In genomic region chr7:120792091-120792860, GRCh38 we compare ENCODE assay signal across 9 cellular contexts.
DNase-seq lines count a peak whose midpoint lies in the region; ATAC-seq, FAIRE-seq and TF ChIP-seq lines count a peak whose summit lies in the region.
"Had no signal": no experiment of that assay in that cellular context is flagged by ENCODE, and none has a peak within 500 bp of the region (broad histone marks: within the 10 kb centered on the region; RNA-seq: fewer than 3 reads in every experiment).

No MANE protein-coding gene starts in this region.

- intact Hi-C loops in GM12878 (cut with micrococcal nuclease; ENCODE audit: unreplicated experiment) = loop anchor here (1.0 to 5.0 kb wide), 3 partner anchors 65 to 290 kb away; no protein-coding TSS in a partner anchor

- peak; percentile 96 for ATAC-seq in GM12878

- WGBS in GM12878 (ENCODE audit: insufficient coverage, insufficient replicate concordance, low lambda C conversion rate, missing lambda C conversion rate) = 35% methylated on average over 13 of the region's 13 CpGs
- WGBS in iPS DF 6.9 (ENCODE audit: insufficient coverage, insufficient read length) = no CpG with 5 or more reads among the region's 13 CpGs

- H3K27me3 ChIP-seq in HAP-1 (ENCODE audit: low read depth) (no peaks in the 10 kb centered on the region), GM12878 (replicated peaks in 1 of 2; ENCODE audit: control insufficient read depth in 2 of 2, insufficient read depth in 2 of 2, low read length in 1 of 2) (no peaks in the 10 kb centered on the region), iPS DF 6.9 (ENCODE audit: control insufficient read depth, insufficient read depth, low read length) (no peaks in the 10 kb centered on the region)

- H3K27ac ChIP-seq in GM12878 (ENCODE audit: control insufficient read depth, insufficient read depth) (no peak overlapping the region), iPS DF 6.9 (ENCODE audit: low read length) (no peak overlapping the region)

- DNase-seq in DMS79 treated with DMSO at 0.1 percent for 48 hours (lab: John Stamatoyannopoulos, UW) (peak; percentile 14), DMS79 (lab: John Stamatoyannopoulos, UW) (no peak), HAP-1 (ENCODE audit: low spot score in 2 of 2) (peak; percentile 73 to 90), M059J (ENCODE audit: low read depth) (peak; percentile 66), T-helper 22 cell (ENCODE audit: low read depth) (peak; percentile 4), GM12878 (ENCODE audit: low read depth, low spot score) (peak; percentile 24), iPS DF 6.9 (ENCODE audit: low read depth, low spot score) (peak; percentile 87)
- DNase-seq in stimulated activated CD4-positive, alpha-beta T cell treated with anti-CD3 and anti-CD28 coated beads, Interleukin-12 subunit alpha, Interleukin-12 subunit beta, amount 100 ng/mL, for 4 hours = peak; percentile 64

- POLR2A ChIA-PET in GM12878 (lab: Charles Lee) = interaction anchor here (0.6 to 1.3 kb wide), 4 partner anchors 11 to 158 kb away, joined by 3 to 4 read pairs (median 4); partner anchors contain the start of genes ING3 and TSPAN12

- SMC1A ChIA-PET in GM12878 (lab: Charles Lee; ENCODE audit: uncharacterized antibody, unreplicated experiment) = interaction anchor here (0.6 to 7.2 kb wide), 46 partner anchors 12 to 499 kb away, joined by 3 to 83 read pairs (median 5); partner anchors contain the start of genes ING3 and TSPAN12

- RAD21 ChIA-PET in GM12878 (lab: Charles Lee; ENCODE audit: unreplicated experiment) = interaction anchor here (0.7 to 2.9 kb wide), 33 partner anchors 9 to 575 kb away, joined by 3 to 28 read pairs (median 5); partner anchors contain the start of genes ING3 and TSPAN12

- no peaks in the 10 kb centered on the region for H3K9me3 ChIP-seq in HAP-1
- no peaks in the 10 kb centered on the region; the same call in 2 of the 3 replicates for H3K9me3 ChIP-seq in GM12878 (replicated peaks; ENCODE audit: control insufficient read depth, insufficient read depth, low read length)
- H3K9me3 ChIP-seq in iPS DF 6.9 (ENCODE audit: control insufficient read depth, insufficient read depth, low read length) = no peaks in the 10 kb centered on the region

- no peak for TF ChIP-seq EP300 in GM12878 (IDR thresholded peaks at IDR 0.05; ENCODE audit: borderline replicate concordance in 1 of 2, control insufficient read depth in 1 of 2, low read depth in 2 of 2, low read length in 2 of 2)

- H3K4me1 ChIP-seq in HAP-1 (no peaks in the 10 kb centered on the region), GM12878 (ENCODE audit: control insufficient read depth, insufficient read depth, low read length) (no peaks in the 10 kb centered on the region), iPS DF 6.9 (ENCODE audit: control insufficient read depth, insufficient read depth, low read length) (no peaks in the 10 kb centered on the region)

- no peaks in the 10 kb centered on the region for H4K20me1 ChIP-seq in GM12878 (ENCODE audit: control insufficient read depth, insufficient read depth)

- no peak for TF ChIP-seq POLR2A in GM12878 (IDR thresholded peaks at IDR 0.05; ENCODE audit: low read depth, low read length)

- H3K79me2 ChIP-seq in GM12878 (ENCODE audit: control insufficient read depth, insufficient read depth, low read length) = no peaks in the 10 kb centered on the region

- H3K4me3 ChIP-seq in HAP-1 (no peak overlapping the region), GM12878 (no peak overlapping the region), iPS DF 6.9 (ENCODE audit: low read length) (no peak overlapping the region)

- CTCF ChIA-PET in GM12878 (lab: Yijun Ruan, JAX) = interaction anchor here (0.6 to 7.2 kb wide), 65 partner anchors 8 to 1587 kb away, joined by 3 to 104 read pairs (median 5); partner anchors contain the start of genes CPED1, ING3 and TSPAN12

- peak; percentile 70 for TF ChIP-seq RAD21 in GM12878 (IDR thresholded peaks at IDR 0.05; ENCODE audit: insufficient read depth, low read depth, low read length)

- FAIRE-seq in GM12878 (lab: Jason Lieb, UNC) = peak; percentile 56
- FAIRE-seq: A204.1 had no signal

- H3K4me2 ChIP-seq in GM12878 (ENCODE audit: control insufficient read depth, insufficient read depth) = no peak overlapping the region

- peak; percentile 84 to 97 (median 95) for TF ChIP-seq CTCF in GM12878 (IDR thresholded peaks at IDR 0.05 in 2 of 3, conservative IDR thresholded peaks at IDR 0.05 in 1 of 3; ENCODE audit: control insufficient read depth in 2 of 3, extremely low read depth in 1 of 3, insufficient read depth in 1 of 3, low read depth in 3 of 3, low read length in 3 of 3)

- in situ Hi-C loops in HAP-1 (cut with MboI; ENCODE audit: low sequenced_read_pairs) = loop anchor here (25.0 kb wide), 1 partner anchor 295 kb away; no protein-coding TSS in a partner anchor
- in situ Hi-C loops in GM12878 (cut with MboI) = loop anchor here (5.0 to 25.0 kb wide), 3 partner anchors 145 to 1195 kb away; no protein-coding TSS in a partner anchor

- H3K9ac ChIP-seq in GM12878 (ENCODE audit: control insufficient read depth, insufficient read depth, low read length) = no peak overlapping the region

- H2AFZ ChIP-seq in GM12878 (ENCODE audit: control insufficient read depth, low read depth, low read length) = no peak overlapping the region; the same call in 1 of the 2 replicates

- H3K36me3 ChIP-seq in HAP-1 (replicated peaks) (no peaks in the 10 kb centered on the region), GM12878 (ENCODE audit: control insufficient read depth in 2 of 2, insufficient read depth in 2 of 2, low read length in 1 of 2) (peaks cover 0 to 1% of the 10 kb centered on the region in 2 experiments; a peak in 2 of 4 replicates), iPS DF 6.9 (ENCODE audit: control insufficient read depth, insufficient read depth, low read length) (no peaks in the 10 kb centered on the region)

- BruUV-seq in GM12878 (replicated peaks; lab: Mats Ljungman, UMichigan) = no TSS peak

TF ChIP-seq in GM12878, 131 proteins besides CTCF, POLR2A, EP300 and RAD21:
- no peak for TF ChIP-seq KLF5 (IDR thresholded peaks at IDR 0.05; ENCODE audit: partially characterized antibody)
- no peak for TF ChIP-seq EGR1 (IDR thresholded peaks at IDR 0.05; ENCODE audit: borderline replicate concordance in 1 of 2, low read depth in 2 of 2, low read length in 2 of 2)
- TF ChIP-seq LARP7 (IDR thresholded peaks at IDR 0.05) = 0 out of 2 replicates have a peak, but pooled peaks have one; percentile 29
- TF ChIP-seq SMC3 (IDR thresholded peaks at IDR 0.05; ENCODE audit: borderline replicate concordance, low read length) = peak; percentile 93
- no peak for TF ChIP-seq RELB (IDR thresholded peaks at IDR 0.05; ENCODE audit: low read depth)
- TF ChIP-seq IKZF1 (conservative IDR thresholded peaks at IDR 0.05) = peak; percentile 67
- peak; percentile 52; the same call in 1 of the 2 replicates for TF ChIP-seq YY1 (IDR thresholded peaks at IDR 0.05; ENCODE audit: low read depth, low read length)
- TF ChIP-seq SMARCA5 (IDR thresholded peaks at IDR 0.05) = 0 out of 2 replicates have a peak, but pooled peaks have one; percentile 56
- TF ChIP-seq IKZF2 (IDR thresholded peaks at IDR 0.05) = peak in 1 of 2 experiments; percentile 35; a peak in 1 of 4 replicates
- no peak for TF ChIP-seq STAT3 (IDR thresholded peaks at IDR 0.05; ENCODE audit: low read depth, low read length)
- no peak for TF ChIP-seq TAF1 (IDR thresholded peaks at IDR 0.05; ENCODE audit: borderline replicate concordance, low read depth, low read length)
TF ChIP-seq in GM12878: peak in this region for 6.
